Comparison of ENCODE assay signal across 8 cellular contexts in genomic region chr17:7632492-7632894, GRCh38. TPM values are rescaled to one million over a fixed set of nuclear protein-coding genes. Genes with fewer than 3 reads are reported as not detected.
DNase-seq lines count a peak whose midpoint lies in the region; ATAC-seq and TF ChIP-seq lines count a peak whose summit lies in the region.

No MANE protein-coding gene starts in this region.

- intact Hi-C loops in activated CD4-positive, alpha-beta T cell treated with anti-CD3 and anti-CD28 coated beads for 36 hours (cut with DNase I, micrococcal nuclease), result loop anchor here (1.0 to 5.0 kb wide), 3 partner anchors 40 to 86 kb away; partner anchors contain the start of gene WRAP53 (in 2 of the 2)
- intact Hi-C loops in activated B cell treated with CpG ODN at 0.5 μM for 24 hours (cut with micrococcal nuclease) (loop anchor here (1.0 kb wide), 1 partner anchor 56 kb away; the partner anchor contains the start of gene WRAP53), left cardiac atrium (cut with DNase I) (loop anchor here in 1 of 2 donors (10.0 kb wide), 1 partner anchor 52 kb away; the partner anchor contains the start of genes TP53 and WRAP53)

- peaks cover 2% of the 10 kb centered on the region for H3K4me1 Mint-ChIP-seq in activated CD4-positive, alpha-beta T cell treated with anti-CD3 and anti-CD28 coated beads for 36 hours
- H3K4me1 Mint-ChIP-seq in activated B cell treated with CpG ODN at 0.5 μM for 24 hours (peaks cover 3% of the 10 kb centered on the region), type B pancreatic cell (ENCODE audit: unreplicated experiment) (peaks cover 10% of the 10 kb centered on the region)

- DNase-seq in activated CD4-positive, alpha-beta T cell treated with anti-CD3 and anti-CD28 coated beads for 36 hours, result peak; percentile 59
- DNase-seq in activated CD4-positive, alpha-beta T cell treated with anti-CD3 and anti-CD28 coated beads for 1 hour, result no peak
- DNase-seq in M059J (ENCODE audit: low read depth) (peak; percentile 47), activated B cell treated with CpG ODN at 0.5 μM for 24 hours (no peak), left cardiac atrium (no peak), type B pancreatic cell (ENCODE audit: extremely low spot score, unreplicated experiment) (no peak)
- DNase-seq in activated effector memory CD4-positive, alpha-beta T cell treated with Interleukin-2 at 50 U/mL for 16 hours, result no peak
- DNase-seq in activated CD4-positive, CD25-positive, alpha-beta regulatory T cell (lab: John Stamatoyannopoulos, UW), result no peak

- TF ChIP-seq CTCF in activated B cell treated with CpG ODN at 0.5 μM for 24 hours (IDR thresholded peaks at IDR 0.05) (no peak), type B pancreatic cell (conservative IDR thresholded peaks at IDR 0.05) (peak; percentile 64)

- H3K27me3 Mint-ChIP-seq in activated CD4-positive, alpha-beta T cell treated with anti-CD3 and anti-CD28 coated beads for 36 hours, result no peaks in the 10 kb centered on the region
- H3K27me3 Mint-ChIP-seq in activated B cell treated with CpG ODN at 0.5 μM for 24 hours (no peaks in the 10 kb centered on the region), type B pancreatic cell (no peaks in the 10 kb centered on the region)

- POLR2A ChIA-PET in activated CD4-positive, alpha-beta T cell treated with anti-CD3 and anti-CD28 coated beads for 36 hours (lab: Charles Lee), result interaction anchor here (0.6 kb wide), 2 partner anchors 9 to 49 kb away, joined by 3 to 7 read pairs; no protein-coding TSS in a partner anchor
- POLR2A ChIA-PET in activated B cell treated with CpG ODN at 0.5 μM for 24 hours (lab: Charles Lee), result interaction anchor here (0.6 to 1.7 kb wide), 3 partner anchors 12 to 54 kb away, joined by 3 to 21 read pairs (median 5); partner anchors contain the start of genes ATP1B2, TP53 and WRAP53

- CTCF ChIA-PET in activated CD4-positive, alpha-beta T cell treated with anti-CD3 and anti-CD28 coated beads for 36 hours (lab: Charles Lee), result interaction anchor here (0.6 to 4.9 kb wide), 15 partner anchors 10 to 407 kb away, joined by 3 to 20 read pairs (median 5); partner anchors contain the start of genes ATP1B2, TP53 and WRAP53
- CTCF ChIA-PET in activated B cell treated with CpG ODN at 0.5 μM for 24 hours (lab: Charles Lee), result interaction anchor here (0.9 to 4.9 kb wide), 5 partner anchors 18 to 112 kb away, joined by 3 to 40 read pairs (median 4); partner anchors contain the start of genes ATP1B2, TP53 and WRAP53

- ATAC-seq in activated CD4-positive, alpha-beta T cell treated with anti-CD3 and anti-CD28 coated beads for 36 hours, result peak; percentile 46
- ATAC-seq in activated B cell treated with CpG ODN at 0.5 μM for 24 hours (ENCODE audit: low read depth), result peak; percentile 22
- ATAC-seq in left cardiac atrium, result peak; percentile 21 to 32

- H3K4me3 Mint-ChIP-seq in activated CD4-positive, alpha-beta T cell treated with anti-CD3 and anti-CD28 coated beads for 36 hours, result no peak overlapping the region
- H3K4me3 Mint-ChIP-seq in activated B cell treated with CpG ODN at 0.5 μM for 24 hours, result no peak overlapping the region
- H3K4me3 Mint-ChIP-seq in type B pancreatic cell, result no peak overlapping the region

- H3K36me3 Mint-ChIP-seq in activated CD4-positive, alpha-beta T cell treated with anti-CD3 and anti-CD28 coated beads for 36 hours (ENCODE audit: low read depth), result no peaks in the 10 kb centered on the region
- no peaks in the 10 kb centered on the region for H3K36me3 Mint-ChIP-seq in activated B cell treated with CpG ODN at 0.5 μM for 24 hours (ENCODE audit: low read depth)
- no peaks in the 10 kb centered on the region for H3K36me3 Mint-ChIP-seq in type B pancreatic cell

- no peak overlapping the region for H3K27ac Mint-ChIP-seq in activated CD4-positive, alpha-beta T cell treated with anti-CD3 and anti-CD28 coated beads for 36 hours
- H3K27ac Mint-ChIP-seq in activated B cell treated with CpG ODN at 0.5 μM for 24 hours (no peak overlapping the region), type B pancreatic cell (no peak overlapping the region)

- no peaks in the 10 kb centered on the region for H3K9me3 Mint-ChIP-seq in activated CD4-positive, alpha-beta T cell treated with anti-CD3 and anti-CD28 coated beads for 36 hours (ENCODE audit: low read depth)
- H3K9me3 Mint-ChIP-seq in activated B cell treated with CpG ODN at 0.5 μM for 24 hours, result no peaks in the 10 kb centered on the region
- no peaks in the 10 kb centered on the region for H3K9me3 Mint-ChIP-seq in type B pancreatic cell

RNA-seq across cellular contexts. Expression of gene SHBG, which starts 2.6 kb away (rescaled TPM):
- under 1 TPM; 0.25 to 0.30 TPM for total RNA-seq in activated CD4-positive, alpha-beta T cell treated with anti-CD3 and anti-CD28 coated beads for 36 hours
- not detected in 2 replicates for total RNA-seq in M059J (2014; rRNA removed; shearing (Covaris generic))
- total RNA-seq in activated B cell treated with CpG ODN at 0.5 μM for 24 hours (not detected in 2 replicates), left cardiac atrium (under 1 TPM; 0.55 to 0.85 TPM), type B pancreatic cell (ENCODE audit: low replicate concordance) (2.0 and 3.0 TPM in 2 replicates)

RNA-seq across cellular contexts. Expression of gene SAT2, which starts 4.9 kb away (rescaled TPM):
- total RNA-seq in activated CD4-positive, alpha-beta T cell treated with anti-CD3 and anti-CD28 coated beads for 36 hours, result 10 to 100 TPM; 15.9 to 22.2 TPM
- 36.3 and 37.4 TPM in 2 replicates for total RNA-seq in M059J (2014; rRNA removed; shearing (Covaris generic))
- 44.5 and 45.0 TPM in 2 replicates for total RNA-seq in activated B cell treated with CpG ODN at 0.5 μM for 24 hours
- total RNA-seq in left cardiac atrium, result 10 to 100 TPM; 84.1 to 86.4 TPM
- total RNA-seq in type B pancreatic cell (ENCODE audit: low replicate concordance), result 94.1 and 104 TPM in 2 replicates

RNA-seq across cellular contexts. Expression of gene FXR2, which starts 17.8 kb away (rescaled TPM):
- 10 to 100 TPM; 35.6 to 50.2 TPM for total RNA-seq in activated CD4-positive, alpha-beta T cell treated with anti-CD3 and anti-CD28 coated beads for 36 hours
- 28.3 and 51.7 TPM in 2 replicates for total RNA-seq in M059J (2014; rRNA removed; shearing (Covaris generic))
- total RNA-seq in activated B cell treated with CpG ODN at 0.5 μM for 24 hours (27.5 and 32.4 TPM in 2 replicates), left cardiac atrium (10 to 100 TPM; 68.3 to 68.7 TPM), type B pancreatic cell (ENCODE audit: low replicate concordance) (37.1 and 44.2 TPM in 2 replicates)

RNA-seq across cellular contexts. Expression of gene ATP1B2, which starts 18.2 kb away (rescaled TPM):
- under 1 TPM; 0.32 to 0.33 TPM for total RNA-seq in activated CD4-positive, alpha-beta T cell treated with anti-CD3 and anti-CD28 coated beads for 36 hours
- total RNA-seq in M059J (2014; rRNA removed; shearing (Covaris generic)), result 0.10 TPM in 1 of 2 replicates, not detected in the other
- total RNA-seq in activated B cell treated with CpG ODN at 0.5 μM for 24 hours (not detected in 2 replicates), left cardiac atrium (1 to 10 TPM; 1.8 to 3.7 TPM), type B pancreatic cell (ENCODE audit: low replicate concordance) (1.9 and 4.8 TPM in 2 replicates)

RNA-seq across cellular contexts. Expression of gene SOX15, which starts 42.6 kb away (rescaled TPM):
- under 1 TPM in 1 of 2 experiments, not detected in 1; 0.16 TPM for total RNA-seq in activated CD4-positive, alpha-beta T cell treated with anti-CD3 and anti-CD28 coated beads for 36 hours
- not detected in 2 replicates for total RNA-seq in M059J (2014; rRNA removed; shearing (Covaris generic))
- 0.24 and 0.64 TPM in 2 replicates for total RNA-seq in activated B cell treated with CpG ODN at 0.5 μM for 24 hours
- 1 to 10 TPM; 3.0 to 4.7 TPM for total RNA-seq in left cardiac atrium
- 0.77 and 4.0 TPM in 2 replicates for total RNA-seq in type B pancreatic cell (ENCODE audit: low replicate concordance)

Comparison
In these comparisons a context has a peak if more than half of its experiments do, and no peak if none do; other contexts are left out.
1. DNase-seq: peak in activated CD4-positive, alpha-beta T cell treated with anti-CD3 and anti-CD28 coated beads for 36 hours (single experiment) and M059J (single experiment); none in activated CD4-positive, alpha-beta T cell treated with anti-CD3 and anti-CD28 coated beads for 1 hour (single experiment), activated B cell treated with CpG ODN at 0.5 μM for 24 hours (single experiment), left cardiac atrium (single experiment), type B pancreatic cell (single experiment), activated effector memory CD4-positive, alpha-beta T cell treated with Interleukin-2 at 50 U/mL for 16 hours (single experiment) and activated CD4-positive, CD25-positive, alpha-beta regulatory T cell (0 of 4).
2. Peak in every context shown above with its lines, with median percentiles within 50 percentile points of each other: ATAC-seq.